1 cellular context compared by ENCODE assay signal in the genomic region with DNA sequence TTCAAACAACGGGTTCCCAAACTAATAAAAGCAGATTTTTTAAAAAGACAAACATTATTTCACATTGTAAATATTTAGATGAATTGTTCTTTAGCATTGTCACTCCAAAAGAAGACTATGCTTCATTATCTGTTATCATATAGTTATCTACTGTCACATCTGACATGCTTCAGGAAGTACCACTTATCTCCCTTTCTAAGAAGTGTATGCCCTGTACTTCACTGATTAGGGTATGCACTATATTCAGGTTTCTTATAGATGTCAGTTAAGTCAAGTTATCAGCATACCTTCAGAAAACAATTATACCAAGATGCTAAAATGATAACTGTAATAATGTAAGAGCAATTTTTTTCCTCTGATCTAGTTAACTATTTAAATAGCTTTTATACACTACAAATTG.
TF ChIP-seq lines count a peak whose summit lies in the region.

No MANE protein-coding gene starts in this region.

TF ChIP-seq in K562, 482 proteins besides CTCF, POLR2A, EP300 and RAD21:
- TF ChIP-seq PBX2 (CRISPR knock-in tag; IDR thresholded peaks at IDR 0.05; ENCODE audit: low read depth) (no peak), PBX2 (tag; conservative IDR thresholded peaks at IDR 0.05; ENCODE audit: low read depth) (peak; percentile 38; the same call in 1 of the 2 replicates), KLF16 (IDR thresholded peaks at IDR 0.05) (peak; percentile 50; the same call in 1 of the 2 replicates), RCOR1 (IDR thresholded peaks at IDR 0.05; ENCODE audit: borderline replicate concordance in 1 of 2, low read depth in 2 of 2, low read length in 2 of 2) (peak in 1 of 2 experiments; percentile 38; a peak in 1 of 4 replicates), MEIS2 (IDR thresholded peaks at IDR 0.05; ENCODE audit: partially characterized antibody) (peak; percentile 88), SMARCC2 (IDR thresholded peaks at IDR 0.05; ENCODE audit: low read depth) (peak; percentile 47; the same call in 1 of the 2 replicates), TEAD4 (IDR thresholded peaks at IDR 0.05; ENCODE audit: low read length) (peak; percentile 94), TEAD4 (CRISPR knock-in tag; IDR thresholded peaks at IDR 0.05; ENCODE audit: borderline replicate concordance) (no peak), SOX6 (IDR thresholded peaks at IDR 0.05) (peak; percentile 93), ZNF3 (CRISPR knock-in tag; IDR thresholded peaks at IDR 0.05) (no peak), SMARCA4 (IDR thresholded peaks at IDR 0.05) (peak; percentile 75), CBFA2T3 (IDR thresholded peaks at IDR 0.05) (peak; percentile 84), ARID1B (IDR thresholded peaks at IDR 0.05) (peak; percentile 90), TRIM24 (IDR thresholded peaks at IDR 0.05) (peak; percentile 39 to 72; a peak in 3 of 4 replicates), CBFA2T2 (conservative IDR thresholded peaks at IDR 0.05) (peak; percentile 72), MECOM (CRISPR knock-in tag; IDR thresholded peaks at IDR 0.05) (peak; percentile 69), ZNF133 (CRISPR knock-in tag; IDR thresholded peaks at IDR 0.05) (no peak), STAT5A (IDR thresholded peaks at IDR 0.05; ENCODE audit: borderline replicate concordance, low read length) (peak; percentile 84), ZFX (CRISPR knock-in tag; IDR thresholded peaks at IDR 0.05) (no peak), RB1 (IDR thresholded peaks at IDR 0.05; ENCODE audit: low read depth) (no peak), MYBL2 (IDR thresholded peaks at IDR 0.05; ENCODE audit: low read depth) (0 out of 2 replicates have a peak, but pooled peaks have one; percentile 1), MYBL2 (CRISPR knock-in tag; IDR thresholded peaks at IDR 0.05; ENCODE audit: borderline replicate concordance) (no peak), DPF2 (IDR thresholded peaks at IDR 0.05) (peak; percentile 78), PKNOX1 (IDR thresholded peaks at IDR 0.05) (peak; percentile 65), ARID2 (IDR thresholded peaks at IDR 0.05) (no peak), SMARCE1 (IDR thresholded peaks at IDR 0.05) (peak; percentile 58; the same call in 1 of the 2 replicates), FOXM1 (IDR thresholded peaks at IDR 0.05; ENCODE audit: low read depth) (peak; percentile 62; the same call in 1 of the 2 replicates), FOXM1 (CRISPR knock-in tag; IDR thresholded peaks at IDR 0.05; ENCODE audit: low read depth) (no peak), TBL1XR1 (IDR thresholded peaks at IDR 0.05; ENCODE audit: low read length in 2 of 2) (0 out of 4 replicates have a peak, but pooled peaks of 1 of the 2 experiments have one; percentile 30), ZNF232 (CRISPR knock-in tag; IDR thresholded peaks at IDR 0.05) (no peak), NCOR1 (IDR thresholded peaks at IDR 0.05) (peak; percentile 57), GATAD2B (IDR thresholded peaks at IDR 0.05; ENCODE audit: borderline replicate concordance) (peak; percentile 77; the same call in 1 of the 2 replicates), ZNF224 (CRISPR knock-in tag; IDR thresholded peaks at IDR 0.05) (no peak), ZNF766 (CRISPR knock-in tag; conservative IDR thresholded peaks at IDR 0.05) (peak; percentile 69), PML (IDR thresholded peaks at IDR 0.05; ENCODE audit: low read length) (peak; percentile 75; the same call in 1 of the 2 replicates), TAL1 (IDR thresholded peaks at IDR 0.05) (peak; percentile 76)
